8 cellular contexts compared by ENCODE assay signal in the genomic region with DNA sequence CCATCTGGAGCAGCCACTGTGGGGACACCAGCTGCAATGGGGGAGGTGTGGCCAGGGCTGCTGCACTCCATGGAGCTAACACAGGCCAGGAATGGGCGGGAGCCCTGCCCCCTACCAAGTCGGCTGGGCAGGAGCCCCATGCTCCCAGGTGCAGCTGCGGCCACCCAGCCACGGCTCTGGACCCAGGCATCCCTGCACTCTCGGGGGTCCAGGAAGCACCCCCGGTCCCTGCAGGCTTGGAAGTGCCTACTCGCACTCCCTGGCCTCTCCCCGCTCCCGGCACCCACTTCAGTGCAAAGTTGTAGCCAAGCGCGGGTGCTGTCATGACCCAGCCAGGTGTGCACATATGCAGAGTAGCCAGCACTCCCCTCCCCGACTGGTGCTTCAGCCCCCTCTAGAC.
"Had no signal": no experiment of that assay in that cellular context is flagged by ENCODE, and none has a peak within 500 bp of the region (broad histone marks: within the 10 kb centered on the region; RNA-seq: fewer than 3 reads in every experiment).

No MANE protein-coding gene starts in this region.

- ATAC-seq: GM23338, HCT116, HepG2 had no signal

- H3K4me1 ChIP-seq: HAP-1 had no signal

- H2AFZ ChIP-seq: GM23338 had no signal

- FAIRE-seq: H1, HepG2 had no signal

- H3K4me2 ChIP-seq: GM23338 had no signal

- H3K4me3 ChIP-seq: GM23338, HAP-1 had no signal

- DNase-seq: H7, HFFc6, KG1 had no signal

- H3K9me3 ChIP-seq: HAP-1 had no signal

- H3K36me3 ChIP-seq: HAP-1 had no signal
